In the genomic region with DNA sequence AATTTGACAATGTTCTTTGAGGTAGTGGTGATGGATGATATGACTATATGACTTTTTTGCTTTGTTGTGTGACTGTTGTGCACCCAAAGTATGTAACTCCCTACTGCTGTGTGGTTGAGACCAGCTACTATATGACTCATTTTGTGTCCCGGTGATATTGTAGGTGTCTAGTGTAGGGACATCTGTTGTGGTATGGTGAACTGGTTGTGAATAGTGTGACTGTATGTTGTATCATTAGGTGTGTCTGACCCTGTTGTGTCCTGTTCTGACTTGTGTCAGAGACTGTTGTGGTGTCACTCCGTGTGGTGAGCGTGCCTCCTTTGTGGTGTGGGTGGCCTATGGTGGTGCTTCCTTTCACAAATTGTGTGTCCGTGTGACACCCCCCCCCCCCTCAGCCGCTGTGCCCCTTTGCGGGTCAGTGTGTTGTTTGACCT, we compare ENCODE assay signal across 8 cellular contexts. TPM values are rescaled to one million over a fixed set of nuclear protein-coding genes. Genes with fewer than 3 reads are reported as not detected.
DNase-seq lines count a peak whose midpoint lies in the region; ATAC-seq and TF ChIP-seq lines count a peak whose summit lies in the region.

No MANE protein-coding gene starts in this region.

- in situ Hi-C loops in KBM-7 (cut with MboI; ENCODE audit: low pct_unique_long_range_greater_than_20kb, low sequenced_read_pairs) = loop anchor here (10.0 kb wide), 1 partner anchor 128 kb away; no protein-coding TSS in a partner anchor

- ATAC-seq in activated CD4-positive, CD25-positive, alpha-beta regulatory T cell treated with anti-CD3 and anti-CD28 coated beads, Interleukin-2, amount 50 U/mL, for 24 hours = peak; percentile 79 to 83
- ATAC-seq in right lobe of liver (peak; percentile 4 to 25 (median 12)), thoracic aorta (ENCODE audit: insufficient number of reproducible peaks, low FRiP score, low read depth) (peak; percentile 22)

- TF ChIP-seq CTCF in ascending aorta (IDR thresholded peaks at IDR 0.05) (no peak), right lobe of liver (IDR thresholded peaks at IDR 0.05) (no peak), thoracic aorta (IDR thresholded peaks at IDR 0.05) (no peak)

- H3K27ac ChIP-seq in ascending aorta (peak overlapping the region; percentile 83 to 91), right lobe of liver (peak overlapping the region; percentile 88 to 95 (median 94)), thoracic aorta (peak overlapping the region in 1 of 2 donors; percentile 74), caudate nucleus (ENCODE audit: low read depth, low read length) (no peak overlapping the region)

- no peaks in the 10 kb centered on the region for H3K9me3 ChIP-seq in ascending aorta
- no peaks in the 10 kb centered on the region for H3K9me3 ChIP-seq in right lobe of liver
- H3K9me3 ChIP-seq in thoracic aorta = no peaks in the 10 kb centered on the region

- H3K4me3 ChIP-seq in ascending aorta = peak overlapping the region; percentile 56 to 70
- H3K4me3 ChIP-seq in right lobe of liver = peak overlapping the region; percentile 46 to 63 (median 59)
- peak overlapping the region; percentile 83 for H3K4me3 ChIP-seq in thoracic aorta

- no peaks in the 10 kb centered on the region for H3K27me3 ChIP-seq in ascending aorta
- no peaks in the 10 kb centered on the region for H3K27me3 ChIP-seq in right lobe of liver
- H3K27me3 ChIP-seq in thoracic aorta (replicated peaks; ENCODE audit: insufficient read depth) = no peaks in the 10 kb centered on the region

- no peak for TF ChIP-seq POLR2A in right lobe of liver (IDR thresholded peaks at IDR 0.05)

- intact Hi-C loops in ascending aorta (cut with DNase I) = loop anchor here (1.0 to 5.0 kb wide), 3 partner anchors 74 to 210 kb away; no protein-coding TSS in a partner anchor
- intact Hi-C loops in right lobe of liver (cut with DNase I) = loop anchor here (5.0 kb wide), 2 partner anchors 50 to 130 kb away; no protein-coding TSS in a partner anchor

- no peak for DNase-seq in activated CD4-positive, CD25-positive, alpha-beta regulatory T cell treated with anti-CD3 and anti-CD28 coated beads, Interleukin-2, amount 50 U/mL, for 72 hours
- peak; percentile 45 for DNase-seq in KBM-7
- no peak for DNase-seq in ascending aorta (ENCODE audit: low spot score in 2 of 2)
- DNase-seq in right lobe of liver = no peak
- no peak for DNase-seq in thoracic aorta (ENCODE audit: low spot score)
- no peak for DNase-seq in NCI-H1092 treated with DMSO at 0.1 percent for 48 hours (lab: John Stamatoyannopoulos, UW)
- no peak for DNase-seq in caudate nucleus (lab: John Stamatoyannopoulos, UW)

- H3K4me1 ChIP-seq in ascending aorta (peaks cover 10 to 33% of the 10 kb centered on the region in 2 donors), right lobe of liver (peaks cover 8 to 57% (median 27%) of the 10 kb centered on the region in 4 donors), thoracic aorta (ENCODE audit: control insufficient read depth in 1 of 2, low read depth in 2 of 2) (peaks cover 25 to 40% of the 10 kb centered on the region in 2 donors)

- H3K36me3 ChIP-seq in ascending aorta (peaks cover 0 to 7% of the 10 kb centered on the region in 2 donors), right lobe of liver (no peaks in the 10 kb centered on the region), thoracic aorta (no peaks in the 10 kb centered on the region)

- 0% methylated on average over 2 of the region's 6 CpGs for WGBS in right lobe of liver (ENCODE audit: insufficient coverage, low coverage, low lambda C conversion rate, missing lambda C conversion rate)

RNA-seq across cellular contexts. Expression of a gene that starts 11.2 kb away (rescaled TPM):
- total RNA-seq in ascending aorta = 41.9 TPM
- total RNA-seq in right lobe of liver = 10 to 100 TPM; 44.5 to 84.9 (median 66.4) TPM
- total RNA-seq in thoracic aorta = 10 to 100 TPM; 58.5 to 62.5 TPM

Comparison
In these comparisons a context has a peak if more than half of its experiments do, and no peak if none do; other contexts are left out.
1. ATAC-seq: peak in every context shown above with its lines; median percentile 81 in activated CD4-positive, CD25-positive, alpha-beta regulatory T cell treated with anti-CD3 and anti-CD28 coated beads, Interleukin-2, amount 50 U/mL, for 24 hours; 22 in thoracic aorta; 12 in right lobe of liver.